In genomic region chr1:151281969-151282882, GRCh38 we compare ENCODE assay signal across 8 cellular contexts. TPM values are rescaled to one million over a fixed set of nuclear protein-coding genes. Genes with fewer than 3 reads are reported as not detected.
A peak's percentile ranks its signal among the peaks of the same experiment; 100 is the strongest.
DNase-seq lines count a peak whose midpoint lies in the region; FAIRE-seq and TF ChIP-seq lines count a peak whose summit lies in the region.

A gene with protein sequence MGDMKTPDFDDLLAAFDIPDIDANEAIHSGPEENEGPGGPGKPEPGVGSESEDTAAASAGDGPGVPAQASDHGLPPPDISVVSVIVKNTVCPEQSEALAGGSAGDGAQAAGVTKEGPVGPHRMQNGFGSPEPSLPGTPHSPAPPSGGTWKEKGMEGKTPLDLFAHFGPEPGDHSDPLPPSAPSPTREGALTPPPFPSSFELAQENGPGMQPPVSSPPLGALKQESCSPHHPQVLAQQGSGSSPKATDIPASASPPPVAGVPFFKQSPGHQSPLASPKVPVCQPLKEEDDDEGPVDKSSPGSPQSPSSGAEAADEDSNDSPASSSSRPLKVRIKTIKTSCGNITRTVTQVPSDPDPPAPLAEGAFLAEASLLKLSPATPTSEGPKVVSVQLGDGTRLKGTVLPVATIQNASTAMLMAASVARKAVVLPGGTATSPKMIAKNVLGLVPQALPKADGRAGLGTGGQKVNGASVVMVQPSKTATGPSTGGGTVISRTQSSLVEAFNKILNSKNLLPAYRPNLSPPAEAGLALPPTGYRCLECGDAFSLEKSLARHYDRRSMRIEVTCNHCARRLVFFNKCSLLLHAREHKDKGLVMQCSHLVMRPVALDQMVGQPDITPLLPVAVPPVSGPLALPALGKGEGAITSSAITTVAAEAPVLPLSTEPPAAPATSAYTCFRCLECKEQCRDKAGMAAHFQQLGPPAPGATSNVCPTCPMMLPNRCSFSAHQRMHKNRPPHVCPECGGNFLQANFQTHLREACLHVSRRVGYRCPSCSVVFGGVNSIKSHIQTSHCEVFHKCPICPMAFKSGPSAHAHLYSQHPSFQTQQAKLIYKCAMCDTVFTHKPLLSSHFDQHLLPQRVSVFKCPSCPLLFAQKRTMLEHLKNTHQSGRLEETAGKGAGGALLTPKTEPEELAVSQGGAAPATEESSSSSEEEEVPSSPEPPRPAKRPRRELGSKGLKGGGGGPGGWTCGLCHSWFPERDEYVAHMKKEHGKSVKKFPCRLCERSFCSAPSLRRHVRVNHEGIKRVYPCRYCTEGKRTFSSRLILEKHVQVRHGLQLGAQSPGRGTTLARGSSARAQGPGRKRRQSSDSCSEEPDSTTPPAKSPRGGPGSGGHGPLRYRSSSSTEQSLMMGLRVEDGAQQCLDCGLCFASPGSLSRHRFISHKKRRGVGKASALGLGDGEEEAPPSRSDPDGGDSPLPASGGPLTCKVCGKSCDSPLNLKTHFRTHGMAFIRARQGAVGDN (plus strand): TSS chr1:151282299. CDS start chr1:151286292, 3,993 bp downstream.

- no CpG with 5 or more reads among the region's 74 CpGs for WGBS in neuronal stem cell (ENCODE audit: extremely low coverage in 2 of 2, insufficient read length in 2 of 2, insufficient replicate concordance in 1 of 2), 2 donors

- H3K4ac ChIP-seq in neuronal stem cell (ENCODE audit: low read length): peak within 1 kb of the TSS; percentile 78

- H3K27me3 Mint-ChIP-seq in HFFc6 (ENCODE audit: insufficient read depth): peaks cover 8% of the 10 kb centered on the region
- peaks cover 4% of the 10 kb centered on the region for H3K27me3 Mint-ChIP-seq in activated naive CD4-positive, alpha-beta T cell treated with anti-CD3 and anti-CD28 coated beads, Interleukin-2, amount 10 ng/mL, durations not matched to agents 7 days and 5 days

- H3K4me3 ChIP-seq in NB4 (ENCODE audit: low read depth, low read length) (peak within 1 kb of the TSS; percentile 96), SK-N-MC (peak within 1 kb of the TSS; percentile 94), neuronal stem cell (ENCODE audit: low read length in 2 of 2) (peak within 1 kb of the TSS; percentile 76 to 99)

- no peaks in the 10 kb centered on the region for H3K9me3 ChIP-seq in SK-N-MC (ENCODE audit: low read depth, low read length)
- no peaks in the 10 kb centered on the region for H3K9me3 ChIP-seq in neuronal stem cell (replicated peaks in 1 of 2; ENCODE audit: control insufficient read depth in 2 of 2, insufficient read depth in 1 of 2, low read depth in 1 of 2, low read length in 2 of 2)

- H3K9me3 Mint-ChIP-seq in HFFc6: no peaks in the 10 kb centered on the region
- H3K9me3 Mint-ChIP-seq in activated naive CD4-positive, alpha-beta T cell treated with anti-CD3 and anti-CD28 coated beads, Interleukin-2, amount 10 ng/mL, durations not matched to agents 7 days and 5 days: no peaks in the 10 kb centered on the region

- H3K9ac ChIP-seq in SK-N-MC (ENCODE audit: insufficient read length): peak within 1 kb of the TSS; percentile 95
- H3K9ac ChIP-seq in neuronal stem cell (ENCODE audit: low read depth, low read length, poor library complexity): peak within 1 kb of the TSS; percentile 96

- peak within 1 kb of the TSS; percentile 99 for H3K18ac ChIP-seq in neuronal stem cell (ENCODE audit: low read length)

- DNase-seq in GM04504 (ENCODE audit: low read depth) (peak; percentile 100), HFFc6 (peak; percentile 100), NB4 (ENCODE audit: low read depth) (peak; percentile 100), SK-N-MC (ENCODE audit: low read depth, low spot score) (peak; percentile 98), frontal cortex (ENCODE audit: low spot score in 2 of 2) (peak; percentile 92 to 95), neuronal stem cell (ENCODE audit: low spot score) (peak; percentile 100)
- DNase-seq in activated naive CD4-positive, alpha-beta T cell treated with anti-CD3 and anti-CD28 coated beads, Interleukin-2, amount 10 ng/mL, durations not matched to agents 7 days and 5 days: peak; percentile 99

- H3K4me3 Mint-ChIP-seq in HFFc6: peak within 1 kb of the TSS; percentile 98
- peak within 1 kb of the TSS; percentile 98 for H3K4me3 Mint-ChIP-seq in activated naive CD4-positive, alpha-beta T cell treated with anti-CD3 and anti-CD28 coated beads, Interleukin-2, amount 10 ng/mL, durations not matched to agents 7 days and 5 days

- H3K79me1 ChIP-seq in neuronal stem cell (ENCODE audit: low read depth, low read length): peaks cover 9% of the 10 kb centered on the region

- TF ChIP-seq POLR2A in NB4 (IDR thresholded peaks at IDR 0.05; ENCODE audit: extremely low read depth, insufficient read length): peak; percentile 63

- peaks cover 2 to 8% of the 10 kb centered on the region in 2 donors for H3K4me1 ChIP-seq in neuronal stem cell (ENCODE audit: control insufficient read depth in 2 of 2, insufficient read depth in 1 of 2, low read depth in 1 of 2, low read length in 2 of 2)

- H2AFZ ChIP-seq in neuronal stem cell (ENCODE audit: low read length): peak within 1 kb of the TSS; percentile 92

- peak within 1 kb of the TSS; percentile 100 for H3K27ac Mint-ChIP-seq in HFFc6
- peak within 1 kb of the TSS; percentile 99 for H3K27ac Mint-ChIP-seq in activated naive CD4-positive, alpha-beta T cell treated with anti-CD3 and anti-CD28 coated beads, Interleukin-2, amount 10 ng/mL, durations not matched to agents 7 days and 5 days

- H2BK12ac ChIP-seq in neuronal stem cell (ENCODE audit: low read length): peak within 1 kb of the TSS; percentile 81

- peak within 1 kb of the TSS; percentile 95 for H3K23ac ChIP-seq in neuronal stem cell (ENCODE audit: low read depth, low read length, poor library complexity)

- H3K36me3 Mint-ChIP-seq in HFFc6 (ENCODE audit: low read depth): no peaks in the 10 kb centered on the region
- peaks cover 20% of the 10 kb centered on the region for H3K36me3 Mint-ChIP-seq in activated naive CD4-positive, alpha-beta T cell treated with anti-CD3 and anti-CD28 coated beads, Interleukin-2, amount 10 ng/mL, durations not matched to agents 7 days and 5 days

- H3K27ac ChIP-seq in SK-N-MC: peak within 1 kb of the TSS; percentile 98
- peak within 1 kb of the TSS; percentile 97 for H3K27ac ChIP-seq in neuronal stem cell (replicated peaks; ENCODE audit: low read length)

- H3K14ac ChIP-seq in neuronal stem cell (ENCODE audit: low read length): peak within 1 kb of the TSS; percentile 1

- TF ChIP-seq CTCF in HFFc6 (IDR thresholded peaks at IDR 0.05): no peak
- no peak for TF ChIP-seq CTCF in NB4 (IDR thresholded peaks at IDR 0.05; ENCODE audit: low read depth, low read length)
- no peak for TF ChIP-seq CTCF in subcutaneous adipose tissue (IDR thresholded peaks at IDR 0.05; ENCODE audit: low read depth)

- peak within 1 kb of the TSS; percentile 30 for H2AK5ac ChIP-seq in neuronal stem cell (ENCODE audit: low read depth, low read length)

- H4K91ac ChIP-seq in neuronal stem cell (ENCODE audit: low read depth, low read length, poor library complexity): no peak within 1 kb of the TSS

- peak; percentile 88 for FAIRE-seq in frontal cortex (lab: Jason Lieb, UNC)

- peak within 1 kb of the TSS; percentile 85 for H2BK15ac ChIP-seq in neuronal stem cell (ENCODE audit: low read length)

- H3K4me1 Mint-ChIP-seq in HFFc6 (ENCODE audit: low read depth): peaks cover 16% of the 10 kb centered on the region
- peaks cover 22% of the 10 kb centered on the region for H3K4me1 Mint-ChIP-seq in activated naive CD4-positive, alpha-beta T cell treated with anti-CD3 and anti-CD28 coated beads, Interleukin-2, amount 10 ng/mL, durations not matched to agents 7 days and 5 days

- H3K36me3 ChIP-seq in SK-N-MC (ENCODE audit: insufficient read depth, low read length): peaks cover 11% of the 10 kb centered on the region; the same call in 1 of the 2 replicates
- peaks cover 13 to 27% of the 10 kb centered on the region in 2 donors for H3K36me3 ChIP-seq in neuronal stem cell (replicated peaks in 1 of 2; ENCODE audit: control insufficient read depth in 2 of 2, insufficient read depth in 2 of 2, low read length in 2 of 2)

- peak within 1 kb of the TSS; percentile 90 for H3K4me2 ChIP-seq in neuronal stem cell (ENCODE audit: insufficient read depth, low read length, poor library complexity, severe bottlenecking)

- no peak within 1 kb of the TSS for H2BK120ac ChIP-seq in neuronal stem cell (ENCODE audit: low read depth, low read length)

- H4K8ac ChIP-seq in neuronal stem cell (ENCODE audit: low read depth, low read length): no peak within 1 kb of the TSS

- peak within 1 kb of the TSS; percentile 97 for H2BK5ac ChIP-seq in neuronal stem cell (ENCODE audit: low read length)

- CTCF ChIA-PET in activated naive CD4-positive, alpha-beta T cell treated with anti-CD3 and anti-CD28 coated beads, Interleukin-2, amount 10 ng/mL, durations not matched to agents 7 days and 5 days (lab: Charles Lee): interaction anchor here (1.0 to 1.8 kb wide), 8 partner anchors 16 to 136 kb away, joined by 3 to 7 read pairs (median 4); partner anchors contain the start of gene PSMD4

- H3K27me3 ChIP-seq in neuronal stem cell (ENCODE audit: control insufficient read depth in 3 of 3, insufficient read depth in 3 of 3, low read depth in 1 of 3, low read length in 3 of 3): no peaks in the 10 kb centered on the region

RNA-seq across cellular contexts. Expression of the gene that starts here (rescaled TPM):
- total RNA-seq in HFFc6 (2021; fragmentation: NEBNext Ultra II Directional; extraction: Animal tissue kit (Norgen Biotek cat#: 25700)): 10 to 100 TPM; 14.6 to 18.3 (median 15.9) TPM
- total RNA-seq in frontal cortex (4.9 TPM), subcutaneous adipose tissue (10 to 100 TPM in 3 of 4 donors, 1 to 10 TPM in 1; 7.8 to 19.8 (median 17.7) TPM)
- polyA plus RNA-seq in neuronal stem cell (2013, experiment 1 of 2): 20.9 TPM
- 21.3 TPM for polyA plus RNA-seq in neuronal stem cell (2013, experiment 2 of 2)

Comparison
In these comparisons a context has a peak if more than half of its experiments do, and no peak if none do; other contexts are left out.
1. Peak in every context shown above with its lines: DNase-seq, H3K4me3 ChIP-seq and H3K27ac ChIP-seq.